Comparison of ENCODE assay signal across 9 cellular contexts in genomic region chr3:5195605-5196004, GRCh38. TPM values are rescaled to one million over a fixed set of nuclear protein-coding genes. Genes with fewer than 3 reads are reported as not detected.
A peak's percentile ranks its signal among the peaks of the same experiment; 100 is the strongest.
DNase-seq lines count a peak whose midpoint lies in the region; ATAC-seq and TF ChIP-seq lines count a peak whose summit lies in the region.
"Had no signal": no experiment of that assay in that cellular context is flagged by ENCODE, and none has a peak within 500 bp of the region (broad histone marks: within the 10 kb centered on the region; RNA-seq: fewer than 3 reads in every experiment).

No MANE protein-coding gene starts in this region.

- no peaks in the 10 kb centered on the region for H3K27me3 ChIP-seq in smooth muscle cell (ENCODE audit: low read depth)

- peaks cover 26% of the 10 kb centered on the region for H3F3A ChIP-seq in smooth muscle cell (ENCODE audit: low read depth)

- H4K20me1 ChIP-seq in smooth muscle cell (ENCODE audit: low read depth) = peaks cover 22% of the 10 kb centered on the region

- H3K4me1 ChIP-seq in smooth muscle cell (ENCODE audit: low read depth) = peaks cover 21% of the 10 kb centered on the region

- H3K36me3 ChIP-seq in smooth muscle cell (ENCODE audit: low read depth) = no peaks in the 10 kb centered on the region

- 60% methylated on average over 2 of the region's 2 CpGs for WGBS in smooth muscle cell (ENCODE audit: low lambda C conversion rate)

- in situ Hi-C loops in G401 (cut with HindIII; ENCODE audit: low sequenced_read_pairs) = no loop called here

- H3K36me3 Mint-ChIP-seq in effector memory CD8-positive, alpha-beta T cell (ENCODE audit: insufficient read depth) = peaks cover 43% of the 10 kb centered on the region

- no peak for ATAC-seq in effector memory CD8-positive, alpha-beta T cell (replicated peaks)
- ATAC-seq in HG02885 (IDR thresholded peaks at IDR 0.05; ENCODE audit: poor library complexity, unreplicated experiment) (no peak), HG02759 (IDR thresholded peaks at IDR 0.05; ENCODE audit: unreplicated experiment) (no peak)

- no peak overlapping the region for H3K4me3 ChIP-seq in smooth muscle cell

- DNase-seq in HCEC 1CT (peak; percentile 6), RPMI8226 (peak; percentile 78), smooth muscle cell (lab: John Stamatoyannopoulos, UW; ENCODE audit: unreplicated experiment) (no peak), G401 (ENCODE audit: low spot score) (no peak), NCI-H1092 treated with DMSO at 0.1 percent for 48 hours (lab: John Stamatoyannopoulos, UW) (no peak)
- DNase-seq in effector memory CD8-positive, alpha-beta T cell = no peak

- peak overlapping the region; percentile 78 for H3K4me2 ChIP-seq in smooth muscle cell

- peak overlapping the region; percentile 89 to 92 for H3K27ac Mint-ChIP-seq in effector memory CD8-positive, alpha-beta T cell

- H3K9me3 Mint-ChIP-seq in effector memory CD8-positive, alpha-beta T cell = no peaks in the 10 kb centered on the region
- H3K9me3 Mint-ChIP-seq: neural crest cell had no signal

- H3K9ac ChIP-seq in smooth muscle cell (ENCODE audit: low read depth) = peak overlapping the region; percentile 80

- peaks cover 75% of the 10 kb centered on the region for H3K79me2 ChIP-seq in smooth muscle cell (ENCODE audit: low read depth)

- peak overlapping the region; percentile 98 for H3K27ac ChIP-seq in smooth muscle cell (ENCODE audit: low read depth)

- no peaks in the 10 kb centered on the region for H3K9me3 ChIP-seq in smooth muscle cell (replicated peaks; ENCODE audit: low read depth)

- no peak for TF ChIP-seq CTCF in smooth muscle cell (IDR thresholded peaks at IDR 0.05; ENCODE audit: borderline replicate concordance, insufficient read depth, poor library complexity, severe bottlenecking)

- H2AFZ ChIP-seq in smooth muscle cell (ENCODE audit: low read depth) = no peak overlapping the region

- no peaks in the 10 kb centered on the region for H3K27me3 Mint-ChIP-seq in effector memory CD8-positive, alpha-beta T cell

- peak overlapping the region; percentile 49 to 53 for H3K4me3 Mint-ChIP-seq in effector memory CD8-positive, alpha-beta T cell
- H3K4me3 Mint-ChIP-seq: neural crest cell had no signal

- peaks cover 65 to 80% of the 10 kb centered on the region in 2 donors for H3K4me1 Mint-ChIP-seq in effector memory CD8-positive, alpha-beta T cell (ENCODE audit: low read depth in 2 of 2)

RNA-seq across cellular contexts. Expression of gene EDEM1, which starts 8.1 kb away (rescaled TPM):
- total RNA-seq in smooth muscle cell = 43.6 and 45.0 TPM in 2 replicates
- polyA plus RNA-seq in smooth muscle cell = 23.1 and 29.0 TPM in 2 replicates
- total RNA-seq in G401 (2014; rRNA removed; shearing (Covaris generic)) = 10.4 and 12.6 TPM in 2 replicates

Comparison
In these comparisons a context has a peak if more than half of its experiments do, and no peak if none do; other contexts are left out.
1. DNase-seq: peak in HCEC 1CT (single experiment) and RPMI8226 (single experiment); none in effector memory CD8-positive, alpha-beta T cell (0 of 3), smooth muscle cell (single experiment), G401 (single experiment) and NCI-H1092 treated with DMSO at 0.1 percent for 48 hours (single experiment).